13 cellular contexts compared by ENCODE assay signal in genomic region chr17:17149520-17150449, GRCh38.
DNase-seq lines count a peak whose midpoint lies in the region; ATAC-seq and TF ChIP-seq lines count a peak whose summit lies in the region.
"Had no signal": no experiment of that assay in that cellular context is flagged by ENCODE, and none has a peak within 500 bp of the region (broad histone marks: within the 10 kb centered on the region; RNA-seq: fewer than 3 reads in every experiment).

No MANE protein-coding gene starts in this region.

- H3K4me1 Mint-ChIP-seq in activated naive CD4-positive, alpha-beta T cell treated with anti-CD3 and anti-CD28 coated beads, Interleukin-2, amount 10 ng/mL, durations not matched to agents 7 days and 5 days = peaks cover 46% of the 10 kb centered on the region
- H3K4me1 Mint-ChIP-seq in stimulated activated effector memory CD8-positive, alpha-beta T cell treated with anti-CD3 and anti-CD28 coated beads, Interleukin-12 subunit alpha, Interleukin-12 subunit beta, amount 100 ng/mL, for 72 hours = peaks cover 70% of the 10 kb centered on the region

- peak overlapping the region; percentile 42 for H3K27ac Mint-ChIP-seq in activated naive CD4-positive, alpha-beta T cell treated with anti-CD3 and anti-CD28 coated beads, Interleukin-2, amount 10 ng/mL, durations not matched to agents 7 days and 5 days
- H3K27ac Mint-ChIP-seq in stimulated activated effector memory CD8-positive, alpha-beta T cell treated with anti-CD3 and anti-CD28 coated beads, Interleukin-12 subunit alpha, Interleukin-12 subunit beta, amount 100 ng/mL, for 72 hours = peak overlapping the region; percentile 67
- H3K27ac Mint-ChIP-seq: stimulated activated naive CD8-positive, alpha-beta T cell treated with anti-CD3 and anti-CD28 coated beads, Interleukin-15, amount 100 ng/mL, for 72 hours had no signal

- CTCF ChIA-PET in activated naive CD4-positive, alpha-beta T cell treated with anti-CD3 and anti-CD28 coated beads, Interleukin-2, amount 10 ng/mL, durations not matched to agents 7 days and 5 days (lab: Charles Lee) = interaction anchor here (1.0 kb wide), 1 partner anchor 28 kb away, joined by 4 read pairs; no protein-coding TSS in a partner anchor

- DNase-seq in activated naive CD4-positive, alpha-beta T cell treated with anti-CD3 and anti-CD28 coated beads, Interleukin-2, amount 10 ng/mL, durations not matched to agents 7 days and 5 days = no peak
- no peak for DNase-seq in activated naive CD4-positive, alpha-beta T cell treated with anti-CD3 and anti-CD28 coated beads, Interleukin-2, amount 50 U/mL, for 16 hours
- DNase-seq in NOMO-1 treated with DMSO at 0.1 percent for 48 hours (lab: John Stamatoyannopoulos, UW; ENCODE audit: unreplicated experiment) (peak; percentile 85), cerebellar cortex (ENCODE audit: low spot score) (peak; percentile 37), NCI-H187 treated with DMSO at 0.1 percent for 48 hours (lab: John Stamatoyannopoulos, UW) (no peak)
- peak in 1 of 2 donors; percentile 59 for DNase-seq in stimulated activated effector memory CD8-positive, alpha-beta T cell treated with anti-CD3 and anti-CD28 coated beads, Interleukin-12 subunit alpha, Interleukin-12 subunit beta, amount 100 ng/mL, for 72 hours (ENCODE audit: low spot score in 2 of 2)
- DNase-seq: activated gamma-delta T cell; MM.1S; NCI-H524 treated with DMSO at 0.1 percent for 48 hours; stimulated activated CD4-positive, alpha-beta T cell treated with anti-CD3 and anti-CD28 coated beads, Interleukin-4, amount 100 ng/mL, for 24 hours; stimulated activated naive CD8-positive, alpha-beta T cell treated with anti-CD3 and anti-CD28 coated beads, Interleukin-15, amount 100 ng/mL, for 72 hours had no signal

- no peaks in the 10 kb centered on the region for H3K9me3 Mint-ChIP-seq in activated naive CD4-positive, alpha-beta T cell treated with anti-CD3 and anti-CD28 coated beads, Interleukin-2, amount 10 ng/mL, durations not matched to agents 7 days and 5 days
- no peaks in the 10 kb centered on the region for H3K9me3 Mint-ChIP-seq in stimulated activated effector memory CD8-positive, alpha-beta T cell treated with anti-CD3 and anti-CD28 coated beads, Interleukin-12 subunit alpha, Interleukin-12 subunit beta, amount 100 ng/mL, for 72 hours
- H3K9me3 Mint-ChIP-seq: stimulated activated naive CD8-positive, alpha-beta T cell treated with anti-CD3 and anti-CD28 coated beads, Interleukin-15, amount 100 ng/mL, for 72 hours had no signal

- no peak for TF ChIP-seq POLR2A in GM18505 (IDR thresholded peaks at IDR 0.05; ENCODE audit: borderline replicate concordance, extremely low read depth, insufficient read depth, insufficient read length)

- ATAC-seq in stimulated activated effector memory CD8-positive, alpha-beta T cell treated with anti-CD3 and anti-CD28 coated beads, Interleukin-12 subunit alpha, Interleukin-12 subunit beta, amount 100 ng/mL, for 72 hours = no peak
- ATAC-seq in GM18505 (IDR thresholded peaks at IDR 0.05; ENCODE audit: unreplicated experiment) = no peak
- no peak for ATAC-seq in GM18498 (IDR thresholded peaks at IDR 0.05; ENCODE audit: unreplicated experiment)

- H3K27me3 Mint-ChIP-seq in activated naive CD4-positive, alpha-beta T cell treated with anti-CD3 and anti-CD28 coated beads, Interleukin-2, amount 10 ng/mL, durations not matched to agents 7 days and 5 days = no peaks in the 10 kb centered on the region
- H3K27me3 Mint-ChIP-seq: stimulated activated naive CD8-positive, alpha-beta T cell treated with anti-CD3 and anti-CD28 coated beads, Interleukin-15, amount 100 ng/mL, for 72 hours had no signal

- peaks cover 58% of the 10 kb centered on the region for H3K36me3 Mint-ChIP-seq in activated naive CD4-positive, alpha-beta T cell treated with anti-CD3 and anti-CD28 coated beads, Interleukin-2, amount 10 ng/mL, durations not matched to agents 7 days and 5 days
- peaks cover 89% of the 10 kb centered on the region for H3K36me3 Mint-ChIP-seq in stimulated activated effector memory CD8-positive, alpha-beta T cell treated with anti-CD3 and anti-CD28 coated beads, Interleukin-12 subunit alpha, Interleukin-12 subunit beta, amount 100 ng/mL, for 72 hours

- H3K4me3 Mint-ChIP-seq in activated naive CD4-positive, alpha-beta T cell treated with anti-CD3 and anti-CD28 coated beads, Interleukin-2, amount 10 ng/mL, durations not matched to agents 7 days and 5 days = no peak overlapping the region
- peak overlapping the region; percentile 57 for H3K4me3 Mint-ChIP-seq in stimulated activated effector memory CD8-positive, alpha-beta T cell treated with anti-CD3 and anti-CD28 coated beads, Interleukin-12 subunit alpha, Interleukin-12 subunit beta, amount 100 ng/mL, for 72 hours
- H3K4me3 Mint-ChIP-seq: stimulated activated naive CD8-positive, alpha-beta T cell treated with anti-CD3 and anti-CD28 coated beads, Interleukin-15, amount 100 ng/mL, for 72 hours had no signal

Comparison
In these comparisons a context has a peak if more than half of its experiments do, and no peak if none do; other contexts are left out.
1. DNase-seq: peak in NOMO-1 treated with DMSO at 0.1 percent for 48 hours (single experiment) and cerebellar cortex (single experiment); none in activated naive CD4-positive, alpha-beta T cell treated with anti-CD3 and anti-CD28 coated beads, Interleukin-2, amount 10 ng/mL, durations not matched to agents 7 days and 5 days (single experiment), activated naive CD4-positive, alpha-beta T cell treated with anti-CD3 and anti-CD28 coated beads, Interleukin-2, amount 50 U/mL, for 16 hours (single experiment) and NCI-H187 treated with DMSO at 0.1 percent for 48 hours (single experiment).